In genomic region chr12:48788522-48788851, GRCh38 we compare ENCODE assay signal across 9 cellular contexts. TPM values are rescaled to one million over a fixed set of nuclear protein-coding genes. Genes with fewer than 3 reads are reported as not detected.
DNase-seq lines count a peak whose midpoint lies in the region; ATAC-seq and TF ChIP-seq lines count a peak whose summit lies in the region.
"Had no signal": no experiment of that assay in that cellular context is flagged by ENCODE, and none has a peak within 500 bp of the region (broad histone marks: within the 10 kb centered on the region; RNA-seq: fewer than 3 reads in every experiment).

No MANE protein-coding gene starts in this region.

- H3K4me3 ChIP-seq in HCT116 (replicated peaks in 1 of 2; ENCODE audit: low read depth in 1 of 2, low read length in 2 of 2) (peak overlapping the region; percentile 80 to 90), iPS-18a (ENCODE audit: low read length) (peak overlapping the region; percentile 77)

- H3K36me3 ChIP-seq in HCT116 (ENCODE audit: control insufficient read depth in 1 of 2, insufficient read depth in 2 of 2, low read length in 2 of 2) = no peaks in the 10 kb centered on the region
- no peaks in the 10 kb centered on the region for H3K36me3 ChIP-seq in iPS-18a (ENCODE audit: control insufficient read depth, low read depth, low read length)

- H3K4me1 Mint-ChIP-seq in activated T-helper 1 cell treated with anti-CD3 and anti-CD28 coated beads, Interleukin-12 subunit alpha, Interleukin-12 subunit beta, Interleukin-2, Interleukin-4 antibody, amounts not matched to agents 30 ng/mL and 10 ng/mL and 1 ng/mL, durations not matched to agents 14 hours and 24 hours and 36 hours (ENCODE audit: low read depth) = no peaks in the 10 kb centered on the region
- peaks cover 16% of the 10 kb centered on the region for H3K4me1 Mint-ChIP-seq in stimulated activated effector memory CD8-positive, alpha-beta T cell treated with anti-CD3 and anti-CD28 coated beads, Interleukin-12 subunit alpha, Interleukin-12 subunit beta, amount 100 ng/mL, for 72 hours

- no peak for TF ChIP-seq RAD21 in HCT116 (IDR thresholded peaks at IDR 0.05; ENCODE audit: low read depth)

- no peak for DNase-seq in HCT116 (ENCODE audit: low read depth, low spot score)
- DNase-seq in activated T-helper 1 cell treated with anti-CD3 and anti-CD28 coated beads, Interleukin-12 subunit alpha, Interleukin-12 subunit beta, Interleukin-2, Interleukin-4 antibody, amounts not matched to agents 30 ng/mL and 10 ng/mL and 1 ng/mL, durations not matched to agents 14 hours and 24 hours and 36 hours (ENCODE audit: low spot score) = no peak
- DNase-seq in stimulated activated effector memory CD8-positive, alpha-beta T cell treated with anti-CD3 and anti-CD28 coated beads, Interleukin-12 subunit alpha, Interleukin-12 subunit beta, amount 100 ng/mL, for 72 hours (ENCODE audit: low spot score in 2 of 2) = no peak
- DNase-seq in activated CD8-positive, alpha-beta memory T cell treated with anti-CD3 and anti-CD28 coated beads for 24 hours = no peak
- DNase-seq in stimulated activated CD4-positive, alpha-beta T cell treated with anti-CD3 and anti-CD28 coated beads, Interleukin-2, amount 100 ng/mL, for 24 hours = no peak
- no peak for DNase-seq in DMS 273 treated with DMSO at 0.1 percent for 48 hours (lab: John Stamatoyannopoulos, UW)
- DNase-seq: Karpas-422 had no signal

- ATAC-seq in HCT116 = peak; percentile 41
- ATAC-seq in stimulated activated effector memory CD8-positive, alpha-beta T cell treated with anti-CD3 and anti-CD28 coated beads, Interleukin-12 subunit alpha, Interleukin-12 subunit beta, amount 100 ng/mL, for 72 hours = no peak
- ATAC-seq in HG02623 (IDR thresholded peaks at IDR 0.05; ENCODE audit: unreplicated experiment) = no peak

- H3K27me3 ChIP-seq in HCT116 (ENCODE audit: insufficient read depth, low read length) (no peaks in the 10 kb centered on the region), iPS-18a (ENCODE audit: control insufficient read depth, insufficient read depth, low read length) (peaks cover 7% of the 10 kb centered on the region)

- no peak overlapping the region for H3K27ac Mint-ChIP-seq in activated T-helper 1 cell treated with anti-CD3 and anti-CD28 coated beads, Interleukin-12 subunit alpha, Interleukin-12 subunit beta, Interleukin-2, Interleukin-4 antibody, amounts not matched to agents 30 ng/mL and 10 ng/mL and 1 ng/mL, durations not matched to agents 14 hours and 24 hours and 36 hours
- peak overlapping the region; percentile 50 for H3K27ac Mint-ChIP-seq in stimulated activated effector memory CD8-positive, alpha-beta T cell treated with anti-CD3 and anti-CD28 coated beads, Interleukin-12 subunit alpha, Interleukin-12 subunit beta, amount 100 ng/mL, for 72 hours

- H3K9me3 ChIP-seq in HCT116 (ENCODE audit: control insufficient read depth in 1 of 2, insufficient read depth in 1 of 2, low read depth in 1 of 2, low read length in 2 of 2) = no peaks in the 10 kb centered on the region
- no peaks in the 10 kb centered on the region for H3K9me3 ChIP-seq in iPS-18a (ENCODE audit: control insufficient read depth, low read depth, low read length)

- RAD21 ChIA-PET in HCT116 (lab: Charles Lee; ENCODE audit: low non-redundant PET in 1 of 2, low total read pairs in 2 of 2, uncharacterized antibody in 2 of 2, unreplicated experiment in 2 of 2) = interaction anchor here in 1 of 2 experiments (1.6 kb wide), 1 partner anchor 35 kb away, joined by 5 read pairs; no protein-coding TSS in a partner anchor

- H4K20me1 ChIP-seq in HCT116 (ENCODE audit: insufficient read depth) = no peaks in the 10 kb centered on the region

- H3K9me3 Mint-ChIP-seq in activated T-helper 1 cell treated with anti-CD3 and anti-CD28 coated beads, Interleukin-12 subunit alpha, Interleukin-12 subunit beta, Interleukin-2, Interleukin-4 antibody, amounts not matched to agents 30 ng/mL and 10 ng/mL and 1 ng/mL, durations not matched to agents 14 hours and 24 hours and 36 hours = no peaks in the 10 kb centered on the region
- H3K9me3 Mint-ChIP-seq in stimulated activated effector memory CD8-positive, alpha-beta T cell treated with anti-CD3 and anti-CD28 coated beads, Interleukin-12 subunit alpha, Interleukin-12 subunit beta, amount 100 ng/mL, for 72 hours = no peaks in the 10 kb centered on the region

- peaks cover 49% of the 10 kb centered on the region for H3K27me3 Mint-ChIP-seq in activated T-helper 1 cell treated with anti-CD3 and anti-CD28 coated beads, Interleukin-12 subunit alpha, Interleukin-12 subunit beta, Interleukin-2, Interleukin-4 antibody, amounts not matched to agents 30 ng/mL and 10 ng/mL and 1 ng/mL, durations not matched to agents 14 hours and 24 hours and 36 hours (ENCODE audit: insufficient read depth)

- H3K9ac ChIP-seq in HCT116 (ENCODE audit: low read length) (peak overlapping the region; percentile 81), iPS-18a (ENCODE audit: low read length) (peak overlapping the region; percentile 56)

- H3K9me2 ChIP-seq in HCT116 (ENCODE audit: insufficient read depth) = no peaks in the 10 kb centered on the region

- H3K4me1 ChIP-seq in HCT116 (ENCODE audit: control insufficient read depth in 1 of 2, insufficient read depth in 2 of 2, low read length in 2 of 2) = peaks cover 14 to 25% of the 10 kb centered on the region in 2 experiments
- peaks cover 11% of the 10 kb centered on the region for H3K4me1 ChIP-seq in iPS-18a (ENCODE audit: control insufficient read depth, low read depth, low read length)

- H3K4me2 ChIP-seq in HCT116 (ENCODE audit: low read length) = peak overlapping the region; percentile 95

- TF ChIP-seq CTCF in HCT116 (IDR thresholded peaks at IDR 0.05 in 2 of 3, conservative IDR thresholded peaks at IDR 0.05 in 1 of 3; ENCODE audit: borderline replicate concordance in 1 of 3, insufficient read depth in 1 of 3, low read depth in 2 of 3, low read length in 2 of 3) = no peak

- POLR2A ChIA-PET in HCT116 (lab: Charles Lee) = interaction anchor here (1.4 kb wide), 2 partner anchors 18 to 27 kb away, joined by 3 to 4 read pairs; no protein-coding TSS in a partner anchor

- TF ChIP-seq POLR2A in HCT116 (IDR thresholded peaks at IDR 0.05; ENCODE audit: borderline replicate concordance, extremely low read depth, insufficient read depth, insufficient read length) = no peak

- no peak overlapping the region for H2AFZ ChIP-seq in HCT116 (ENCODE audit: low read depth, low read length, poor library complexity, severe bottlenecking)

- H3K36me3 Mint-ChIP-seq in activated T-helper 1 cell treated with anti-CD3 and anti-CD28 coated beads, Interleukin-12 subunit alpha, Interleukin-12 subunit beta, Interleukin-2, Interleukin-4 antibody, amounts not matched to agents 30 ng/mL and 10 ng/mL and 1 ng/mL, durations not matched to agents 14 hours and 24 hours and 36 hours (ENCODE audit: low read depth) = no peaks in the 10 kb centered on the region
- no peaks in the 10 kb centered on the region for H3K36me3 Mint-ChIP-seq in stimulated activated effector memory CD8-positive, alpha-beta T cell treated with anti-CD3 and anti-CD28 coated beads, Interleukin-12 subunit alpha, Interleukin-12 subunit beta, amount 100 ng/mL, for 72 hours

- CTCF ChIA-PET in HCT116 (lab: Charles Lee) = interaction anchor here (1.0 to 2.0 kb wide), 2 partner anchors 27 to 35 kb away, joined by 3 to 10 read pairs; no protein-coding TSS in a partner anchor

- intact Hi-C loops in HCT116 (cut with micrococcal nuclease) = no loop called here
- intact Hi-C loops in activated T-helper 1 cell treated with anti-CD3 and anti-CD28 coated beads, Interleukin-12 subunit alpha, Interleukin-12 subunit beta, Interleukin-2, Interleukin-4 antibody, amounts not matched to agents 30 ng/mL and 10 ng/mL and 1 ng/mL, durations not matched to agents 14 hours and 24 hours and 36 hours (cut with micrococcal nuclease) = no loop called here

- H3K79me2 ChIP-seq in HCT116 (ENCODE audit: insufficient read depth, low read length) = peaks cover 23% of the 10 kb centered on the region

- no TSS peak for BruUV-seq in HCT116 (replicated peaks; lab: Mats Ljungman, UMichigan)

- peak overlapping the region; percentile 72 for H3K27ac ChIP-seq in HCT116 (ENCODE audit: low read depth, low read length)
- no peak overlapping the region for H3K27ac ChIP-seq in iPS-18a (ENCODE audit: low read length)

- H3K4me3 Mint-ChIP-seq in activated T-helper 1 cell treated with anti-CD3 and anti-CD28 coated beads, Interleukin-12 subunit alpha, Interleukin-12 subunit beta, Interleukin-2, Interleukin-4 antibody, amounts not matched to agents 30 ng/mL and 10 ng/mL and 1 ng/mL, durations not matched to agents 14 hours and 24 hours and 36 hours = peak overlapping the region; percentile 58
- H3K4me3 Mint-ChIP-seq in stimulated activated effector memory CD8-positive, alpha-beta T cell treated with anti-CD3 and anti-CD28 coated beads, Interleukin-12 subunit alpha, Interleukin-12 subunit beta, amount 100 ng/mL, for 72 hours = peak overlapping the region; percentile 63

RNA-seq across cellular contexts. Expression of gene ADCY6, which starts 0.4 kb away (rescaled TPM):
- total RNA-seq in HCT116 (2021; ENCODE audit: unreplicated experiment) = 24.9 TPM
- polyA plus RNA-seq in HCT116 (2012) = 21.3 and 21.6 TPM in 2 replicates
- total RNA-seq in activated T-helper 1 cell treated with anti-CD3 and anti-CD28 coated beads, Interleukin-12 subunit alpha, Interleukin-12 subunit beta, Interleukin-2, Interleukin-4 antibody, amounts not matched to agents 30 ng/mL and 10 ng/mL and 1 ng/mL, durations not matched to agents 14 hours and 24 hours and 36 hours = 0.32 and 0.78 TPM in 2 replicates

RNA-seq across cellular contexts. Expression of gene CACNB3, which starts 29.8 kb away (rescaled TPM):
- 22.0 TPM for total RNA-seq in HCT116 (2021; ENCODE audit: unreplicated experiment)
- polyA plus RNA-seq in HCT116 (2012) = 27.9 and 29.4 TPM in 2 replicates
- total RNA-seq in activated T-helper 1 cell treated with anti-CD3 and anti-CD28 coated beads, Interleukin-12 subunit alpha, Interleukin-12 subunit beta, Interleukin-2, Interleukin-4 antibody, amounts not matched to agents 30 ng/mL and 10 ng/mL and 1 ng/mL, durations not matched to agents 14 hours and 24 hours and 36 hours = 11.4 and 13.1 TPM in 2 replicates

Comparison
In these comparisons a context has a peak if more than half of its experiments do, and no peak if none do; other contexts are left out.
1. RNA of gene ADCY6, which starts 0.4 kb away (total RNA-seq): 24.9 TPM in HCT116 (single experiment); 0.32 to 0.78 TPM in activated T-helper 1 cell treated with anti-CD3 and anti-CD28 coated beads, Interleukin-12 subunit alpha, Interleukin-12 subunit beta, Interleukin-2, Interleukin-4 antibody, amounts not matched to agents 30 ng/mL and 10 ng/mL and 1 ng/mL, durations not matched to agents 14 hours and 24 hours and 36 hours; every median in the first group is over 10 times any median in the second.